1 cellular context compared by ENCODE assay signal in the genomic region with DNA sequence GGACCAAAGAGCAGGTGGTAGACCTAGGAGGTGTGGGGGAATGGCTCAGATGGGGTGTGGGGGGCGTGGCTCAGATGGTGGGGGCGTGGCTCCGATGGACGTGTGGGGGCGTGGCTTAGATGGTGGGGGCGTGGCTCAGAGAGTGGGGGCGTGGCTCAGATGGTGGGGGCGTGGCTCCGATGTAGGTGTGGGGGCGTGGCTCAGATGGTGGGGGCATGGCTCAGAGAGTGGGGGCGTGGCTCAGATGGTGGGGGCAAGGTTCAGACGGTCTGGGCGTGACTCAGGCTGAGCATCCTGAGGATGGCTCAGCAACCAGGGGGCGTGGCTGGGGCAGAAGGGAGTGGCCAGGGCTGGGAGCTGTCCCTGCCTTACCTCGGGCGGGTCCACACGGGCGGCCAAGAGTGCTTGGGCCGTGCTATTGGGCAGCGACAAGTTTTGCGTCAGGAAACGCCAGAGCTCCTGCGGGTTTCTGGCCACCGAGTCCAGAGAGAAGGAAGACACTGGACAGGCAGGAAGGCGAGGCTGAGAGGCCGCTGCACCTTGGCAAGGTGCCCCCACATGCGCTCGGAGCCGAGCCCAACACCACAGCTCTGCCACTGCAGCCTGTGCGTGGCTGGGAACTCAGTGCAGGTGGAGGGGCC.
TF ChIP-seq lines count a peak whose summit lies in the region.

No MANE protein-coding gene starts in this region.

TF ChIP-seq in HepG2, 621 proteins besides CTCF, POLR2A, EP300 and RAD21 (continued from another document and continues in another):
- TF ChIP-seq, protein P1, sequence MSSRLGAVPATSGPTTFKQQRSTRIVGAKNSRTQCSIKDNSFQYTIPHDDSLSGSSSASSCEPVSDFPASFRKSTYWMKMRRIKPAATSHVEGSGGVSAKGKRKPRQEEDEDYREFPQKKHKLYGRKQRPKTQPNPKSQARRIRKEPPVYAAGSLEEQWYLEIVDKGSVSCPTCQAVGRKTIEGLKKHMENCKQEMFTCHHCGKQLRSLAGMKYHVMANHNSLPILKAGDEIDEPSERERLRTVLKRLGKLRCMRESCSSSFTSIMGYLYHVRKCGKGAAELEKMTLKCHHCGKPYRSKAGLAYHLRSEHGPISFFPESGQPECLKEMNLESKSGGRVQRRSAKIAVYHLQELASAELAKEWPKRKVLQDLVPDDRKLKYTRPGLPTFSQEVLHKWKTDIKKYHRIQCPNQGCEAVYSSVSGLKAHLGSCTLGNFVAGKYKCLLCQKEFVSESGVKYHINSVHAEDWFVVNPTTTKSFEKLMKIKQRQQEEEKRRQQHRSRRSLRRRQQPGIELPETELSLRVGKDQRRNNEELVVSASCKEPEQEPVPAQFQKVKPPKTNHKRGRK (CRISPR knock-in tag; IDR thresholded peaks at IDR 0.05) = no peak
- TF ChIP-seq SP4 (CRISPR knock-in tag; IDR thresholded peaks at IDR 0.05) = peak; percentile 99
- TF ChIP-seq NFATC3 (CRISPR knock-in tag; IDR thresholded peaks at IDR 0.05) = no peak
- TF ChIP-seq ZNF10 (CRISPR knock-in tag; IDR thresholded peaks at IDR 0.05; ENCODE audit: borderline replicate concordance, low read depth) = no peak
- no peak for TF ChIP-seq NFE2L1 (CRISPR knock-in tag; IDR thresholded peaks at IDR 0.05; ENCODE audit: borderline replicate concordance)
- TF ChIP-seq ZNF549 (CRISPR knock-in tag; IDR thresholded peaks at IDR 0.05) = no peak
- no peak for TF ChIP-seq RFX1 (IDR thresholded peaks at IDR 0.05)
- no peak for TF ChIP-seq ZNF501 (CRISPR knock-in tag; IDR thresholded peaks at IDR 0.05)
- TF ChIP-seq, protein P2, sequence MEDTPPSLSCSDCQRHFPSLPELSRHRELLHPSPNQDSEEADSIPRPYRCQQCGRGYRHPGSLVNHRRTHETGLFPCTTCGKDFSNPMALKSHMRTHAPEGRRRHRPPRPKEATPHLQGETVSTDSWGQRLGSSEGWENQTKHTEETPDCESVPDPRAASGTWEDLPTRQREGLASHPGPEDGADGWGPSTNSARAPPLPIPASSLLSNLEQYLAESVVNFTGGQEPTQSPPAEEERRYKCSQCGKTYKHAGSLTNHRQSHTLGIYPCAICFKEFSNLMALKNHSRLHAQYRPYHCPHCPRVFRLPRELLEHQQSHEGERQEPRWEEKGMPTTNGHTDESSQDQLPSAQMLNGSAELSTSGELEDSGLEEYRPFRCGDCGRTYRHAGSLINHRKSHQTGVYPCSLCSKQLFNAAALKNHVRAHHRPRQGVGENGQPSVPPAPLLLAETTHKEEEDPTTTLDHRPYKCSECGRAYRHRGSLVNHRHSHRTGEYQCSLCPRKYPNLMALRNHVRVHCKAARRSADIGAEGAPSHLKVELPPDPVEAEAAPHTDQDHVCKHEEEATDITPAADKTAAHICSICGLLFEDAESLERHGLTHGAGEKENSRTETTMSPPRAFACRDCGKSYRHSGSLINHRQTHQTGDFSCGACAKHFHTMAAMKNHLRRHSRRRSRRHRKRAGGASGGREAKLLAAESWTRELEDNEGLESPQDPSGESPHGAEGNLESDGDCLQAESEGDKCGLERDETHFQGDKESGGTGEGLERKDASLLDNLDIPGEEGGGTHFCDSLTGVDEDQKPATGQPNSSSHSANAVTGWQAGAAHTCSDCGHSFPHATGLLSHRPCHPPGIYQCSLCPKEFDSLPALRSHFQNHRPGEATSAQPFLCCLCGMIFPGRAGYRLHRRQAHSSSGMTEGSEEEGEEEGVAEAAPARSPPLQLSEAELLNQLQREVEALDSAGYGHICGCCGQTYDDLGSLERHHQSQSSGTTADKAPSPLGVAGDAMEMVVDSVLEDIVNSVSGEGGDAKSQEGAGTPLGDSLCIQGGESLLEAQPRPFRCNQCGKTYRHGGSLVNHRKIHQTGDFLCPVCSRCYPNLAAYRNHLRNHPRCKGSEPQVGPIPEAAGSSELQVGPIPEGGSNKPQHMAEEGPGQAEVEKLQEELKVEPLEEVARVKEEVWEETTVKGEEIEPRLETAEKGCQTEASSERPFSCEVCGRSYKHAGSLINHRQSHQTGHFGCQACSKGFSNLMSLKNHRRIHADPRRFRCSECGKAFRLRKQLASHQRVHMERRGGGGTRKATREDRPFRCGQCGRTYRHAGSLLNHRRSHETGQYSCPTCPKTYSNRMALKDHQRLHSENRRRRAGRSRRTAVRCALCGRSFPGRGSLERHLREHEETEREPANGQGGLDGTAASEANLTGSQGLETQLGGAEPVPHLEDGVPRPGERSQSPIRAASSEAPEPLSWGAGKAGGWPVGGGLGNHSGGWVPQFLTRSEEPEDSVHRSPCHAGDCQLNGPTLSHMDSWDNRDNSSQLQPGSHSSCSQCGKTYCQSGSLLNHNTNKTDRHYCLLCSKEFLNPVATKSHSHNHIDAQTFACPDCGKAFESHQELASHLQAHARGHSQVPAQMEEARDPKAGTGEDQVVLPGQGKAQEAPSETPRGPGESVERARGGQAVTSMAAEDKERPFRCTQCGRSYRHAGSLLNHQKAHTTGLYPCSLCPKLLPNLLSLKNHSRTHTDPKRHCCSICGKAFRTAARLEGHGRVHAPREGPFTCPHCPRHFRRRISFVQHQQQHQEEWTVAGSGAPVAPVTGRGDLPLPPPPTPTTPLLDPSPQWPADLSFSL (CRISPR knock-in tag; IDR thresholded peaks at IDR 0.05) = no peak
- TF ChIP-seq ZNF225 (CRISPR knock-in tag; IDR thresholded peaks at IDR 0.05) = no peak
- TF ChIP-seq BORCS8-MEF2B (CRISPR knock-in tag; IDR thresholded peaks at IDR 0.05) = no peak
- TF ChIP-seq MYC (CRISPR knock-in tag; IDR thresholded peaks at IDR 0.05; ENCODE audit: borderline replicate concordance) = no peak
- TF ChIP-seq MED1 (CRISPR knock-in tag; IDR thresholded peaks at IDR 0.05) = peak; percentile 10; the same call in 1 of the 2 replicates
- TF ChIP-seq SIN3B (IDR thresholded peaks at IDR 0.05; ENCODE audit: low read length) = no peak
- no peak for TF ChIP-seq ATF7 (IDR thresholded peaks at IDR 0.05)
- TF ChIP-seq ATF7 (CRISPR knock-in tag; IDR thresholded peaks at IDR 0.05) = no peak
- no peak for TF ChIP-seq MED13 (CRISPR knock-in tag; IDR thresholded peaks at IDR 0.05)
- TF ChIP-seq, protein P3, sequence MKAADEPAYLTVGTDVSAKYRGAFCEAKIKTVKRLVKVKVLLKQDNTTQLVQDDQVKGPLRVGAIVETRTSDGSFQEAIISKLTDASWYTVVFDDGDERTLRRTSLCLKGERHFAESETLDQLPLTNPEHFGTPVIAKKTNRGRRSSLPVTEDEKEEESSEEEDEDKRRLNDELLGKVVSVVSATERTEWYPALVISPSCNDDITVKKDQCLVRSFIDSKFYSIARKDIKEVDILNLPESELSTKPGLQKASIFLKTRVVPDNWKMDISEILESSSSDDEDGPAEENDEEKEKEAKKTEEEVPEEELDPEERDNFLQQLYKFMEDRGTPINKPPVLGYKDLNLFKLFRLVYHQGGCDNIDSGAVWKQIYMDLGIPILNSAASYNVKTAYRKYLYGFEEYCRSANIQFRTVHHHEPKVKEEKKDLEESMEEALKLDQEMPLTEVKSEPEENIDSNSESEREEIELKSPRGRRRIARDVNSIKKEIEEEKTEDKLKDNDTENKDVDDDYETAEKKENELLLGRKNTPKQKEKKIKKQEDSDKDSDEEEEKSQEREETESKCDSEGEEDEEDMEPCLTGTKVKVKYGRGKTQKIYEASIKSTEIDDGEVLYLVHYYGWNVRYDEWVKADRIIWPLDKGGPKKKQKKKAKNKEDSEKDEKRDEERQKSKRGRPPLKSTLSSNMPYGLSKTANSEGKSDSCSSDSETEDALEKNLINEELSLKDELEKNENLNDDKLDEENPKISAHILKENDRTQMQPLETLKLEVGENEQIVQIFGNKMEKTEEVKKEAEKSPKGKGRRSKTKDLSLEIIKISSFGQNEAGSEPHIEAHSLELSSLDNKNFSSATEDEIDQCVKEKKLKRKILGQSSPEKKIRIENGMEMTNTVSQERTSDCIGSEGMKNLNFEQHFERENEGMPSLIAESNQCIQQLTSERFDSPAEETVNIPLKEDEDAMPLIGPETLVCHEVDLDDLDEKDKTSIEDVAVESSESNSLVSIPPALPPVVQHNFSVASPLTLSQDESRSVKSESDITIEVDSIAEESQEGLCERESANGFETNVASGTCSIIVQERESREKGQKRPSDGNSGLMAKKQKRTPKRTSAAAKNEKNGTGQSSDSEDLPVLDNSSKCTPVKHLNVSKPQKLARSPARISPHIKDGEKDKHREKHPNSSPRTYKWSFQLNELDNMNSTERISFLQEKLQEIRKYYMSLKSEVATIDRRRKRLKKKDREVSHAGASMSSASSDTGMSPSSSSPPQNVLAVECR (CRISPR knock-in tag; IDR thresholded peaks at IDR 0.05; ENCODE audit: borderline replicate concordance) = peak; percentile 38; the same call in 1 of the 2 replicates
- TF ChIP-seq, protein P4, sequence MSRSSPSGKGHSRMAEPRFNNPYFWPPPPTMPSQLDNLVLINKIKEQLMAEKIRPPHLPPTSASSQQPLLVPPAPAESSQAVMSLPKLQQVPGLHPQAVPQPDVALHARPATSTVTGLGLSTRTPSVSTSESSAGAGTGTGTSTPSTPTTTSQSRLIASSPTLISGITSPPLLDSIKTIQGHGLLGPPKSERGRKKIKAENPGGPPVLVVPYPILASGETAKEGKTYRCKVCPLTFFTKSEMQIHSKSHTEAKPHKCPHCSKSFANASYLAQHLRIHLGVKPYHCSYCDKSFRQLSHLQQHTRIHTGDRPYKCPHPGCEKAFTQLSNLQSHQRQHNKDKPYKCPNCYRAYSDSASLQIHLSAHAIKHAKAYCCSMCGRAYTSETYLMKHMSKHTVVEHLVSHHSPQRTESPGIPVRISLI (CRISPR knock-in tag; IDR thresholded peaks at IDR 0.05; ENCODE audit: borderline replicate concordance) = 0 out of 2 replicates have a peak, but pooled peaks have one; percentile 6
- 0 out of 2 replicates have a peak, but pooled peaks have one; percentile 17 for TF ChIP-seq HNF4A (CRISPR knock-in tag; IDR thresholded peaks at IDR 0.05)
- no peak for TF ChIP-seq TAF15 (IDR thresholded peaks at IDR 0.05; ENCODE audit: low read depth, low read length, poor library complexity, severe bottlenecking)
- no peak for TF ChIP-seq SCMH1 (CRISPR knock-in tag; IDR thresholded peaks at IDR 0.05; ENCODE audit: borderline replicate concordance)
- no peak for TF ChIP-seq SRY (CRISPR knock-in tag; IDR thresholded peaks at IDR 0.05)
- no peak for TF ChIP-seq SUZ12 (IDR thresholded peaks at IDR 0.05; ENCODE audit: low read depth, low read length)
- no peak for TF ChIP-seq BRD4 (CRISPR knock-in tag; IDR thresholded peaks at IDR 0.05)
- TF ChIP-seq, protein P5, sequence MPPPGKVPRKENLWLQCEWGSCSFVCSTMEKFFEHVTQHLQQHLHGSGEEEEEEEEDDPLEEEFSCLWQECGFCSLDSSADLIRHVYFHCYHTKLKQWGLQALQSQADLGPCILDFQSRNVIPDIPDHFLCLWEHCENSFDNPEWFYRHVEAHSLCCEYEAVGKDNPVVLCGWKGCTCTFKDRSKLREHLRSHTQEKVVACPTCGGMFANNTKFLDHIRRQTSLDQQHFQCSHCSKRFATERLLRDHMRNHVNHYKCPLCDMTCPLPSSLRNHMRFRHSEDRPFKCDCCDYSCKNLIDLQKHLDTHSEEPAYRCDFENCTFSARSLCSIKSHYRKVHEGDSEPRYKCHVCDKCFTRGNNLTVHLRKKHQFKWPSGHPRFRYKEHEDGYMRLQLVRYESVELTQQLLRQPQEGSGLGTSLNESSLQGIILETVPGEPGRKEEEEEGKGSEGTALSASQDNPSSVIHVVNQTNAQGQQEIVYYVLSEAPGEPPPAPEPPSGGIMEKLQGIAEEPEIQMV (CRISPR knock-in tag; IDR thresholded peaks at IDR 0.05; ENCODE audit: low read depth) = no peak
- TF ChIP-seq ZNF703 (CRISPR knock-in tag; IDR thresholded peaks at IDR 0.05; ENCODE audit: borderline replicate concordance) = no peak
- no peak for TF ChIP-seq SRSF9 (IDR thresholded peaks at IDR 0.05; ENCODE audit: borderline replicate concordance, insufficient read depth, low read depth, low read length, poor library complexity, severe bottlenecking)
- TF ChIP-seq ZNF331 (CRISPR knock-in tag; IDR thresholded peaks at IDR 0.05) = 0 out of 2 replicates have a peak, but pooled peaks have one; percentile 24
- no peak for TF ChIP-seq ZNF441 (CRISPR knock-in tag; IDR thresholded peaks at IDR 0.05; ENCODE audit: borderline replicate concordance)
- TF ChIP-seq SRSF4 (IDR thresholded peaks at IDR 0.05; ENCODE audit: low read depth, low read length, poor library complexity, severe bottlenecking) = no peak
- no peak for TF ChIP-seq ZNF33A (CRISPR knock-in tag; IDR thresholded peaks at IDR 0.05; ENCODE audit: borderline replicate concordance)
- TF ChIP-seq PITX1 (CRISPR knock-in tag; IDR thresholded peaks at IDR 0.05) = no peak
- TF ChIP-seq PHF20 (CRISPR knock-in tag; IDR thresholded peaks at IDR 0.05) = no peak
- no peak for TF ChIP-seq ZNF329 (CRISPR knock-in tag; IDR thresholded peaks at IDR 0.05; ENCODE audit: low read depth)
- TF ChIP-seq, protein P6, sequence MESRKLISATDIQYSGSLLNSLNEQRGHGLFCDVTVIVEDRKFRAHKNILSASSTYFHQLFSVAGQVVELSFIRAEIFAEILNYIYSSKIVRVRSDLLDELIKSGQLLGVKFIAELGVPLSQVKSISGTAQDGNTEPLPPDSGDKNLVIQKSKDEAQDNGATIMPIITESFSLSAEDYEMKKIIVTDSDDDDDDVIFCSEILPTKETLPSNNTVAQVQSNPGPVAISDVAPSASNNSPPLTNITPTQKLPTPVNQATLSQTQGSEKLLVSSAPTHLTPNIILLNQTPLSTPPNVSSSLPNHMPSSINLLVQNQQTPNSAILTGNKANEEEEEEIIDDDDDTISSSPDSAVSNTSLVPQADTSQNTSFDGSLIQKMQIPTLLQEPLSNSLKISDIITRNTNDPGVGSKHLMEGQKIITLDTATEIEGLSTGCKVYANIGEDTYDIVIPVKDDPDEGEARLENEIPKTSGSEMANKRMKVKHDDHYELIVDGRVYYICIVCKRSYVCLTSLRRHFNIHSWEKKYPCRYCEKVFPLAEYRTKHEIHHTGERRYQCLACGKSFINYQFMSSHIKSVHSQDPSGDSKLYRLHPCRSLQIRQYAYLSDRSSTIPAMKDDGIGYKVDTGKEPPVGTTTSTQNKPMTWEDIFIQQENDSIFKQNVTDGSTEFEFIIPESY (CRISPR knock-in tag; IDR thresholded peaks at IDR 0.05) = no peak
- no peak for TF ChIP-seq ZNF878 (CRISPR knock-in tag; IDR thresholded peaks at IDR 0.05)
- TF ChIP-seq, protein P7, sequence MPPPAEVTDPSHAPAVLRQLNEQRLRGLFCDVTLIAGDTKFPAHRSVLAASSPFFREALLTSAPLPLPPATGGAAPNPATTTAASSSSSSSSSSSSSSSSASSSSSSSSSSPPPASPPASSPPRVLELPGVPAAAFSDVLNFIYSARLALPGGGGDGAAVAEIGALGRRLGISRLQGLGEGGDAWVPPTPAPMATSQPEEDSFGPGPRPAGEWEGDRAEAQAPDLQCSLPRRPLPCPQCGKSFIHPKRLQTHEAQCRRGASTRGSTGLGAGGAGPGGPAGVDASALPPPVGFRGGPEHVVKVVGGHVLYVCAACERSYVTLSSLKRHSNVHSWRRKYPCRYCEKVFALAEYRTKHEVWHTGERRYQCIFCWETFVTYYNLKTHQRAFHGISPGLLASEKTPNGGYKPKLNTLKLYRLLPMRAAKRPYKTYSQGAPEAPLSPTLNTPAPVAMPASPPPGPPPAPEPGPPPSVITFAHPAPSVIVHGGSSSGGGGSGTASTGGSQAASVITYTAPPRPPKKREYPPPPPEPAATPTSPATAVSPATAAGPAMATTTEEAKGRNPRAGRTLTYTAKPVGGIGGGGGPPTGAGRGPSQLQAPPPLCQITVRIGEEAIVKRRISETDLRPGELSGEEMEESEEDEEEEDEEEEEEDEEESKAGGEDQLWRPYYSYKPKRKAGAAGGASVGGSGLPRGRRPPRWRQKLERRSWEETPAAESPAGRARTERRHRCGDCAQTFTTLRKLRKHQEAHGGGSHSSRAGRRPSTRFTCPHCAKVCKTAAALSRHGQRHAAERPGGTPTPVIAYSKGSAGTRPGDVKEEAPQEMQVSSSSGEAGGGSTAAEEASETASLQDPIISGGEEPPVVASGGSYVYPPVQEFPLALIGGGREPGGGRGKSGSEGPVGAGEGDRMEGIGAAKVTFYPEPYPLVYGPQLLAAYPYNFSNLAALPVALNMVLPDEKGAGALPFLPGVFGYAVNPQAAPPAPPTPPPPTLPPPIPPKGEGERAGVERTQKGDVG (CRISPR knock-in tag; IDR thresholded peaks at IDR 0.05; ENCODE audit: borderline replicate concordance) = no peak
- TF ChIP-seq RXRA (CRISPR knock-in tag; IDR thresholded peaks at IDR 0.05) = peak; percentile 52; the same call in 1 of the 2 replicates
- no peak for TF ChIP-seq PAX8 (CRISPR knock-in tag; IDR thresholded peaks at IDR 0.05; ENCODE audit: borderline replicate concordance)
